In genomic region chr20:38799248-38799647, GRCh38 we compare ENCODE assay signal across 19 cellular contexts. TPM values are rescaled to one million over a fixed set of nuclear protein-coding genes. Genes with fewer than 3 reads are reported as not detected.
A peak's percentile ranks its signal among the peaks of the same experiment; 100 is the strongest.
DNase-seq lines count a peak whose midpoint lies in the region; ATAC-seq and TF ChIP-seq lines count a peak whose summit lies in the region.
"Had no signal": no experiment of that assay in that cellular context is flagged by ENCODE, and none has a peak within 500 bp of the region (broad histone marks: within the 10 kb centered on the region; RNA-seq: fewer than 3 reads in every experiment).

No MANE protein-coding gene starts in this region.

- H3K27me3 Mint-ChIP-seq in activated T-helper 17 cell treated with anti-CD3 and anti-CD28 coated beads, Interleukin-2, amount 50 U/mL, for 72 hours, result no peaks in the 10 kb centered on the region
- no peaks in the 10 kb centered on the region for H3K27me3 Mint-ChIP-seq in naive thymus-derived CD4-positive, alpha-beta T cell
- H3K27me3 Mint-ChIP-seq: IgD-negative memory B cell had no signal

- H3K4me1 ChIP-seq in naive thymus-derived CD4-positive, alpha-beta T cell (ENCODE audit: control insufficient read depth in 2 of 2, insufficient read depth in 2 of 2, low read length in 2 of 2), result peaks cover 4 to 13% of the 10 kb centered on the region in 2 donors
- peaks cover 4 to 19% (median 9%) of the 10 kb centered on the region in 6 donors for H3K4me1 ChIP-seq in spleen

- CTCF ChIA-PET in naive thymus-derived CD4-positive, alpha-beta T cell (lab: Charles Lee), result interaction anchor here (1.2 to 1.5 kb wide), 2 partner anchors 76 to 93 kb away, joined by 3 to 5 read pairs; no protein-coding TSS in a partner anchor

- DNase-seq in NOMO-1 (lab: John Stamatoyannopoulos, UW; ENCODE audit: unreplicated experiment in 2 of 2) (peak; percentile 14 to 61), NOMO-1 treated with dmso at 0.1 percent for 144 hours (lab: John Stamatoyannopoulos, UW; ENCODE audit: unreplicated experiment) (no peak), NOMO-1 treated with DMSO at 0.1 percent for 48 hours (lab: John Stamatoyannopoulos, UW; ENCODE audit: unreplicated experiment) (peak; percentile 55), spleen (no peak), NCI-H1930 (lab: John Stamatoyannopoulos, UW) (no peak)
- DNase-seq in naive thymus-derived CD4-positive, alpha-beta T cell, result no peak
- DNase-seq in NK-92 treated with Interleukin-12 subunit alpha and Interleukin-12 subunit beta, amount 100 ng/mL, for 24 hours (lab: John Stamatoyannopoulos, UW), result no peak
- DNase-seq: activated CD4-positive, alpha-beta T cell treated with anti-CD3 and anti-CD28 coated beads, Interleukin-2, amount 50 U/mL, for 1 hour; aorta; esophagus squamous epithelium; HCEC 1CT; NCI-H1105 treated with DMSO at 0.1 percent for 48 hours; SW 1271 had no signal

- H3K4me3 Mint-ChIP-seq in activated T-helper 17 cell treated with anti-CD3 and anti-CD28 coated beads, Interleukin-2, amount 50 U/mL, for 72 hours, result peak overlapping the region; percentile 4
- H3K4me3 Mint-ChIP-seq in naive thymus-derived CD4-positive, alpha-beta T cell, result peak overlapping the region in 2 of 10 donors; percentile 52 to 73
- H3K4me3 Mint-ChIP-seq: CD14-positive monocyte, IgD-negative memory B cell had no signal

- peaks cover 5% of the 10 kb centered on the region for H3K9me3 Mint-ChIP-seq in activated T-helper 17 cell treated with anti-CD3 and anti-CD28 coated beads, Interleukin-2, amount 50 U/mL, for 72 hours
- H3K9me3 Mint-ChIP-seq in naive thymus-derived CD4-positive, alpha-beta T cell, result peaks cover 0 to 12% (median 6%) of the 10 kb centered on the region in 11 donors

- no peak for TF ChIP-seq CTCF in spleen (IDR thresholded peaks at IDR 0.05 in 8 of 11, conservative IDR thresholded peaks at IDR 0.05 in 3 of 11)

- ATAC-seq in activated T-helper 17 cell treated with anti-CD3 and anti-CD28 coated beads, Interleukin-2, amount 50 U/mL, for 72 hours (replicated peaks), result peak; percentile 52
- ATAC-seq in naive thymus-derived CD4-positive, alpha-beta T cell, result peak; percentile 36
- ATAC-seq: GM12878 had no signal

- H3K36me3 Mint-ChIP-seq in activated T-helper 17 cell treated with anti-CD3 and anti-CD28 coated beads, Interleukin-2, amount 50 U/mL, for 72 hours (ENCODE audit: low read depth), result no peaks in the 10 kb centered on the region
- H3K36me3 Mint-ChIP-seq in naive thymus-derived CD4-positive, alpha-beta T cell, result peaks cover 4 to 19% (median 6%) of the 10 kb centered on the region in 5 donors

- H3K27me3 ChIP-seq in naive thymus-derived CD4-positive, alpha-beta T cell (ENCODE audit: control insufficient read depth in 2 of 2, insufficient read depth in 2 of 2, low read length in 2 of 2), result no peaks in the 10 kb centered on the region
- no peaks in the 10 kb centered on the region for H3K27me3 ChIP-seq in spleen (replicated peaks in 1 of 7)
- H3K27me3 ChIP-seq: esophagus squamous epithelium, hepatocyte had no signal

- POLR2A ChIA-PET in naive thymus-derived CD4-positive, alpha-beta T cell (lab: Charles Lee), result no interaction called here

- H3K27ac ChIP-seq in naive thymus-derived CD4-positive, alpha-beta T cell (ENCODE audit: low read depth, low read length), result no peak overlapping the region
- H3K27ac ChIP-seq in spleen, result peak overlapping the region in 3 of 8 donors; percentile 13 to 21 (median 15)
- H3K27ac ChIP-seq: 22Rv1, hepatocyte had no signal

- no peak overlapping the region for H3K27ac Mint-ChIP-seq in activated T-helper 17 cell treated with anti-CD3 and anti-CD28 coated beads, Interleukin-2, amount 50 U/mL, for 72 hours
- H3K27ac Mint-ChIP-seq in naive thymus-derived CD4-positive, alpha-beta T cell, result peak overlapping the region in 5 of 9 donors; percentile 65 to 85 (median 75)

- H3K4me3 ChIP-seq in naive thymus-derived CD4-positive, alpha-beta T cell (ENCODE audit: low read length), result no peak overlapping the region
- no peak overlapping the region for H3K4me3 ChIP-seq in spleen
- H3K4me3 ChIP-seq: esophagus squamous epithelium, GM12878, hepatocyte had no signal

- 20 to 33% (median 28%) methylated on average over 4 of the region's 4 CpGs for WGBS in spleen, 5 donors

- no peaks in the 10 kb centered on the region for H3K36me3 ChIP-seq in naive thymus-derived CD4-positive, alpha-beta T cell (ENCODE audit: control insufficient read depth in 2 of 3, insufficient read depth in 3 of 3, low read length in 3 of 3)
- no peaks in the 10 kb centered on the region for H3K36me3 ChIP-seq in spleen
- H3K36me3 ChIP-seq: esophagus squamous epithelium had no signal

- intact Hi-C loops in naive thymus-derived CD4-positive, alpha-beta T cell (cut with micrococcal nuclease), result no loop called here
- intact Hi-C loops in spleen (cut with DNase I; ENCODE audit: low total_unique reads), result no loop called here

- H3K9me3 ChIP-seq in naive thymus-derived CD4-positive, alpha-beta T cell (ENCODE audit: control insufficient read depth in 2 of 3, low read length in 3 of 3), result peaks cover 0 to 5% (median 0%) of the 10 kb centered on the region in 3 experiments
- H3K9me3 ChIP-seq in spleen, result peaks cover 0 to 6% (median 0%) of the 10 kb centered on the region in 8 donors
- H3K9me3 ChIP-seq: esophagus squamous epithelium had no signal

- no peak for TF ChIP-seq POLR2A in spleen (IDR thresholded peaks at IDR 0.05)

- peaks cover 14% of the 10 kb centered on the region for H3K4me1 Mint-ChIP-seq in activated T-helper 17 cell treated with anti-CD3 and anti-CD28 coated beads, Interleukin-2, amount 50 U/mL, for 72 hours
- peaks cover 6 to 34% (median 25%) of the 10 kb centered on the region in 7 donors for H3K4me1 Mint-ChIP-seq in naive thymus-derived CD4-positive, alpha-beta T cell

RNA-seq across cellular contexts. Expression of gene PPP1R16B, which starts 6.2 kb away (rescaled TPM):
- total RNA-seq in activated T-helper 17 cell treated with anti-CD3 and anti-CD28 coated beads, Interleukin-2, amount 50 U/mL, for 72 hours, result 10 to 100 TPM; 77.2 to 79.5 TPM
- total RNA-seq in naive thymus-derived CD4-positive, alpha-beta T cell, result 10 to 100 TPM; 20.8 to 75.4 (median 22.0) TPM
- polyA plus RNA-seq in naive thymus-derived CD4-positive, alpha-beta T cell, result 10 to 100 TPM; 11.4 to 19.8 TPM
- 10 to 100 TPM; 35.7 to 66.0 (median 47.4) TPM for total RNA-seq in spleen
- polyA plus RNA-seq in spleen, result 10 to 100 TPM; 16.0 to 35.0 (median 16.5) TPM

RNA-seq across cellular contexts. Expression of gene ACTR5, which starts 51.0 kb away (rescaled TPM):
- total RNA-seq in activated T-helper 17 cell treated with anti-CD3 and anti-CD28 coated beads, Interleukin-2, amount 50 U/mL, for 72 hours, result 10 to 100 TPM in 1 of 2 donors, 1 to 10 TPM in 1; 9.9 to 10.4 TPM
- 10 to 100 TPM in 4 of 5 experiments, 1 to 10 TPM in 1; 8.9 to 20.8 (median 15.2) TPM for total RNA-seq in naive thymus-derived CD4-positive, alpha-beta T cell
- 10 to 100 TPM; 11.3 to 15.1 TPM for polyA plus RNA-seq in naive thymus-derived CD4-positive, alpha-beta T cell
- total RNA-seq in spleen, result 10 to 100 TPM in 3 of 7 donors, 1 to 10 TPM in 4; 8.4 to 12.8 (median 9.6) TPM
- 10 to 100 TPM in 1 of 3 donors, 1 to 10 TPM in 2; 5.6 to 10.9 (median 9.4) TPM for polyA plus RNA-seq in spleen

Comparison
In these comparisons a context has a peak if more than half of its experiments do, and no peak if none do; other contexts are left out.
1. DNase-seq: peak in NOMO-1 (2 of 2) and NOMO-1 treated with DMSO at 0.1 percent for 48 hours (single experiment); none in NOMO-1 treated with dmso at 0.1 percent for 144 hours (single experiment), naive thymus-derived CD4-positive, alpha-beta T cell (0 of 9), spleen (single experiment), NCI-H1930 (0 of 2) and NK-92 treated with Interleukin-12 subunit alpha and Interleukin-12 subunit beta, amount 100 ng/mL, for 24 hours (single experiment).